12 cellular contexts compared by ENCODE assay signal in genomic region chr18:56890632-56891031, GRCh38.
DNase-seq lines count a peak whose midpoint lies in the region; ATAC-seq and TF ChIP-seq lines count a peak whose summit lies in the region.
"Had no signal": no experiment of that assay in that cellular context is flagged by ENCODE, and none has a peak within 500 bp of the region (broad histone marks: within the 10 kb centered on the region; RNA-seq: fewer than 3 reads in every experiment).

No MANE protein-coding gene starts in this region.

- peaks cover 10% of the 10 kb centered on the region for H3K4me1 Mint-ChIP-seq in GM23338
- H3K4me1 Mint-ChIP-seq: activated CD4-positive, alpha-beta T cell treated with anti-CD3 and anti-CD28 coated beads, Interleukin-2, amount 10 ng/mL, durations not matched to agents 24 days and 14 days; activated naive CD8-positive, alpha-beta T cell treated with anti-CD3 and anti-CD28 coated beads, Interleukin-2, amount 50 U/mL, for 24 hours; nephron had no signal

- H3K4me3 ChIP-seq in GM23338 (no peak overlapping the region), SK-N-SH (ENCODE audit: low read depth in 2 of 2, low read length in 1 of 2) (0 out of 4 replicates have a peak overlapping the region, but pooled peaks of 1 of the 2 experiments have one; percentile 5), fibroblast of pulmonary artery (replicated peaks; ENCODE audit: low read depth, low read length) (no peak overlapping the region), gastrocnemius medialis (no peak overlapping the region)

- intact Hi-C loops in gastrocnemius medialis (cut with DNase I; ENCODE audit: low total_unique reads), result no loop called here

- H3K4me2 ChIP-seq in GM23338, result no peak overlapping the region
- peak overlapping the region; percentile 41; the same call in 1 of the 2 replicates for H3K4me2 ChIP-seq in SK-N-SH

- TF ChIP-seq CTCF in GM23338 (conservative IDR thresholded peaks at IDR 0.05; ENCODE audit: low read depth in 2 of 2), result no peak
- no peak for TF ChIP-seq CTCF in SK-N-SH (IDR thresholded peaks at IDR 0.05)
- TF ChIP-seq CTCF in fibroblast of pulmonary artery (IDR thresholded peaks at IDR 0.05; ENCODE audit: low read length, missing control alignments), result no peak
- no peak for TF ChIP-seq CTCF in gastrocnemius medialis (IDR thresholded peaks at IDR 0.05 in 4 of 5, conservative IDR thresholded peaks at IDR 0.05 in 1 of 5)

- ATAC-seq in GM23338, result peak; percentile 33; the same call in 1 of the 3 replicates
- ATAC-seq in gastrocnemius medialis, result peak; percentile 100
- ATAC-seq in HG02763 (IDR thresholded peaks at IDR 0.05; ENCODE audit: unreplicated experiment), result no peak
- ATAC-seq: activated naive CD8-positive, alpha-beta T cell treated with anti-CD3 and anti-CD28 coated beads, Interleukin-2, amount 50 U/mL, for 24 hours had no signal

- H3K36me3 ChIP-seq in GM23338 (ENCODE audit: insufficient read depth), result no peaks in the 10 kb centered on the region
- no peaks in the 10 kb centered on the region for H3K36me3 ChIP-seq in SK-N-SH (replicated peaks in 1 of 2; ENCODE audit: control insufficient read depth in 1 of 2, insufficient read depth in 2 of 2, low read length in 1 of 2)
- H3K36me3 ChIP-seq in gastrocnemius medialis, result no peaks in the 10 kb centered on the region

- DNase-seq in GM23338 (ENCODE audit: low spot score), result no peak
- no peak for DNase-seq in SK-N-SH
- DNase-seq in fibroblast of pulmonary artery (ENCODE audit: low read depth), result peak; percentile 81
- peak; percentile 10 to 40 for DNase-seq in gastrocnemius medialis
- no peak for DNase-seq in nucleus accumbens (lab: John Stamatoyannopoulos, UW)
- no peak for DNase-seq in activated CD4-positive, alpha-beta T cell treated with anti-CD3 and anti-CD28 coated beads for 1 hour
- DNase-seq in SIG-M5 treated with dmso at 0.1 percent for 504 hours (lab: John Stamatoyannopoulos, UW; ENCODE audit: unreplicated experiment), result no peak
- DNase-seq: activated CD4-positive, alpha-beta T cell treated with anti-CD3 and anti-CD28 coated beads, Interleukin-2, amount 10 ng/mL, durations not matched to agents 24 days and 14 days; activated naive CD8-positive, alpha-beta T cell treated with anti-CD3 and anti-CD28 coated beads, Interleukin-2, amount 50 U/mL, for 24 hours; OCI-M1 had no signal

- no peaks in the 10 kb centered on the region for H3K9me3 Mint-ChIP-seq in GM23338
- H3K9me3 Mint-ChIP-seq: activated CD4-positive, alpha-beta T cell treated with anti-CD3 and anti-CD28 coated beads, Interleukin-2, amount 10 ng/mL, durations not matched to agents 24 days and 14 days; activated naive CD8-positive, alpha-beta T cell treated with anti-CD3 and anti-CD28 coated beads, Interleukin-2, amount 50 U/mL, for 24 hours had no signal

- peak in 1 of 2 experiments; percentile 88; a peak in 2 of 4 replicates for TF ChIP-seq EP300 in SK-N-SH (IDR thresholded peaks at IDR 0.05; ENCODE audit: borderline replicate concordance in 1 of 2, low read depth in 1 of 2, low read length in 1 of 2)

- no peaks in the 10 kb centered on the region for H3K36me3 Mint-ChIP-seq in GM23338 (ENCODE audit: low read depth)

- H3K4me1 ChIP-seq in GM23338 (ENCODE audit: insufficient read depth) (no peaks in the 10 kb centered on the region), SK-N-SH (ENCODE audit: control insufficient read depth in 1 of 2, insufficient read depth in 2 of 2, low read depth in 1 of 2, low read length in 1 of 2) (peaks cover 0 to 21% of the 10 kb centered on the region in 2 experiments; a peak in 3 of 4 replicates), gastrocnemius medialis (peaks cover 16 to 31% of the 10 kb centered on the region in 2 donors)

- WGBS in SK-N-SH (ENCODE audit: low lambda C conversion rate), result 6% methylated on average over 1 of the region's 1 CpG

- POLR2A ChIA-PET in SK-N-SH (lab: Yijun Ruan, JAX), result no interaction called here

- CTCF ChIA-PET in SK-N-SH (lab: Yijun Ruan, JAX), result interaction anchor here (2.2 kb wide), 1 partner anchor 21 kb away, joined by 10 read pairs; no protein-coding TSS in a partner anchor

- H3K9me2 ChIP-seq in GM23338 (ENCODE audit: insufficient read depth) (no peaks in the 10 kb centered on the region), SK-N-SH (no peaks in the 10 kb centered on the region)

- H3K27ac ChIP-seq in GM23338 (ENCODE audit: low read depth), result no peak overlapping the region
- peak overlapping the region; percentile 53 to 85; a peak in 3 of 4 replicates for H3K27ac ChIP-seq in SK-N-SH (ENCODE audit: low read depth in 2 of 2, low read length in 1 of 2)
- H3K27ac ChIP-seq in gastrocnemius medialis, result peak overlapping the region; percentile 46 to 68 (median 63)

- H3K9me3 ChIP-seq in SK-N-SH (no peaks in the 10 kb centered on the region), gastrocnemius medialis (no peaks in the 10 kb centered on the region)

- no peak overlapping the region for H3K27ac Mint-ChIP-seq in GM23338
- H3K27ac Mint-ChIP-seq: activated CD4-positive, alpha-beta T cell treated with anti-CD3 and anti-CD28 coated beads, Interleukin-2, amount 10 ng/mL, durations not matched to agents 24 days and 14 days; activated naive CD8-positive, alpha-beta T cell treated with anti-CD3 and anti-CD28 coated beads, Interleukin-2, amount 50 U/mL, for 24 hours; nephron had no signal

- peak overlapping the region; percentile 37; the same call in 1 of the 2 replicates for H3K9ac ChIP-seq in SK-N-SH

- H3K27me3 ChIP-seq in GM23338 (ENCODE audit: insufficient read depth) (no peaks in the 10 kb centered on the region), SK-N-SH (ENCODE audit: insufficient read depth) (no peaks in the 10 kb centered on the region), gastrocnemius medialis (no peaks in the 10 kb centered on the region)

- TF ChIP-seq POLR2A in gastrocnemius medialis (IDR thresholded peaks at IDR 0.05), result no peak

- in situ Hi-C loops in gastrocnemius medialis (cut with MboI; ENCODE audit: low sequenced_read_pairs in 4 of 4), result no loop called here

- no peaks in the 10 kb centered on the region for H4K20me1 ChIP-seq in GM23338 (replicated peaks; ENCODE audit: insufficient read depth)
- H4K20me1 ChIP-seq in SK-N-SH (ENCODE audit: insufficient read depth), result no peaks in the 10 kb centered on the region

- TF ChIP-seq RAD21 in SK-N-SH (IDR thresholded peaks at IDR 0.05; ENCODE audit: low read length), result no peak

- peaks cover 2% of the 10 kb centered on the region for H3K27me3 Mint-ChIP-seq in GM23338 (ENCODE audit: insufficient read depth, low read depth, poor library complexity)
- H3K27me3 Mint-ChIP-seq: activated CD4-positive, alpha-beta T cell treated with anti-CD3 and anti-CD28 coated beads, Interleukin-2, amount 10 ng/mL, durations not matched to agents 24 days and 14 days; activated naive CD8-positive, alpha-beta T cell treated with anti-CD3 and anti-CD28 coated beads, Interleukin-2, amount 50 U/mL, for 24 hours had no signal

- H3K79me2 ChIP-seq in GM23338 (replicated peaks; ENCODE audit: insufficient read depth) (no peaks in the 10 kb centered on the region), SK-N-SH (ENCODE audit: insufficient read depth) (no peaks in the 10 kb centered on the region)

- H3F3A ChIP-seq in GM23338 (replicated peaks; ENCODE audit: low read depth) (no peaks in the 10 kb centered on the region), SK-N-SH (replicated peaks; ENCODE audit: insufficient read depth) (peaks cover 19% of the 10 kb centered on the region)

- H3K4me3 Mint-ChIP-seq in GM23338, result no peak overlapping the region
- H3K4me3 Mint-ChIP-seq: activated CD4-positive, alpha-beta T cell treated with anti-CD3 and anti-CD28 coated beads, Interleukin-2, amount 10 ng/mL, durations not matched to agents 24 days and 14 days; activated naive CD8-positive, alpha-beta T cell treated with anti-CD3 and anti-CD28 coated beads, Interleukin-2, amount 50 U/mL, for 24 hours; nephron had no signal

- H2AFZ ChIP-seq in GM23338 (no peak overlapping the region), SK-N-SH (ENCODE audit: low read depth) (peak overlapping the region; percentile 20; the same call in 1 of the 2 replicates)

TF ChIP-seq in SK-N-SH, 30 proteins besides CTCF, POLR2A, EP300 and RAD21 (continues in another document):
- TF ChIP-seq YY1 (IDR thresholded peaks at IDR 0.05; ENCODE audit: low read depth), result no peak
- TF ChIP-seq JUND (IDR thresholded peaks at IDR 0.05), result peak; percentile 98
- no peak for TF ChIP-seq CHD2 (IDR thresholded peaks at IDR 0.05; ENCODE audit: low read length, partially characterized antibody)
- peak; percentile 74 for TF ChIP-seq PBX3 (IDR thresholded peaks at IDR 0.05)
- TF ChIP-seq IRF3 (IDR thresholded peaks at IDR 0.05; ENCODE audit: low read depth, low read length), result no peak
- no peak for TF ChIP-seq GATA2 (CRISPR knock-in tag; IDR thresholded peaks at IDR 0.05)
- TF ChIP-seq RFX5 (IDR thresholded peaks at IDR 0.05; ENCODE audit: low read length), result no peak
- peak; percentile 79 for TF ChIP-seq MEF2A (IDR thresholded peaks at IDR 0.05; ENCODE audit: borderline replicate concordance, low read depth)
- no peak; the same call in 1 of the 2 replicates for TF ChIP-seq FOXM1 (IDR thresholded peaks at IDR 0.05; ENCODE audit: low read depth)
- TF ChIP-seq RCOR1 (IDR thresholded peaks at IDR 0.05; ENCODE audit: low read length), result no peak
- TF ChIP-seq NRF1 (IDR thresholded peaks at IDR 0.05; ENCODE audit: low read depth, low read length), result no peak
- peak; percentile 63; the same call in 1 of the 2 replicates for TF ChIP-seq NFIC (IDR thresholded peaks at IDR 0.05; ENCODE audit: borderline replicate concordance)
- TF ChIP-seq POLR2AphosphoS5 (IDR thresholded peaks at IDR 0.05; ENCODE audit: low read depth, low read length), result peak; percentile 72; the same call in 1 of the 2 replicates
- no peak for TF ChIP-seq GABPA (IDR thresholded peaks at IDR 0.05; ENCODE audit: low read depth)

Comparison
In these comparisons a context has a peak if more than half of its experiments do, and no peak if none do; other contexts are left out.
1. DNase-seq: peak in fibroblast of pulmonary artery (single experiment) and gastrocnemius medialis (2 of 2); none in GM23338 (single experiment), SK-N-SH (single experiment), nucleus accumbens (0 of 56), activated CD4-positive, alpha-beta T cell treated with anti-CD3 and anti-CD28 coated beads for 1 hour (single experiment) and SIG-M5 treated with dmso at 0.1 percent for 504 hours (single experiment).